In the genomic region with DNA sequence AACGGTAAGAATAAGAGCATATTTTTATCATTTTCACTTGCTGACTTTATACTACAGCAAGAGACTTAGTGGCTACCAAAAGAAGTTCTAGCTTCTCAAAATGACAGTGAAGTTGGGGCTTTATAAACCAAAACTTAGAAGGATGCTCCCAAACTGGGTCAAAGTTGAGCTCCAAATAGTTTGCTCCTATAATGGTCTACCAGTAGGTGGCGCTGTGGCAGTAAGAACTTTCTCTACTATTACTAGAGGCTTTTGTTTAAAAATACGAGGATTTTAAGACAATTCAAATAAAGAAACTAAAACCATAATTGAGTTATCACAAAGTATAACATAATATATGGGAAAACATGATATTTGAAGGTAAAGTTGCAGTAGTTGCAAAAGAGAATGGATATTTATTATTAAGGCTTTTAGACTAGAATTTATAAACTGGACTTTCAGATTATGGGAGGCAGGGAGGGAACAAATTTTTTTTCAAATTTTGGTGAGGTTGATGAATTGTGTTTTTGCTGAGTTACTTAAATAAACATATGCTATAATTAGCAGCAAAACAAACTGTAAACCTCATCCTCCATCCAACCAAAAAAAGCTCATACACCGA, we compare ENCODE assay signal across 8 cellular contexts.
DNase-seq lines count a peak whose midpoint lies in the region; ATAC-seq and TF ChIP-seq lines count a peak whose summit lies in the region.

No MANE protein-coding gene starts in this region.

- no peak overlapping the region for H3K4me3 ChIP-seq in MM.1S (ENCODE audit: low read length)

- no peak for ATAC-seq in GM19455 (IDR thresholded peaks at IDR 0.05; ENCODE audit: unreplicated experiment)

- H3K4me2 ChIP-seq in MM.1S (ENCODE audit: low read depth, low read length), result no peak overlapping the region

- H4K20me1 ChIP-seq in MM.1S (ENCODE audit: insufficient read depth, low read length), result no peaks in the 10 kb centered on the region

- no peak overlapping the region for H2AFZ ChIP-seq in MM.1S (ENCODE audit: low read length)

- H3K4me1 ChIP-seq in MM.1S (ENCODE audit: low read length), result no peaks in the 10 kb centered on the region

- peak; percentile 60 for DNase-seq in EL
- DNase-seq in MM.1S, result peak; percentile 48
- peak; percentile 69 for DNase-seq in T-helper 9 cell
- peak; percentile 70 for DNase-seq in astrocyte of the hippocampus (ENCODE audit: low read depth, low spot score)
- DNase-seq in hippocampal formation (lab: John Stamatoyannopoulos, UW), result peak; percentile 51 to 83
- DNase-seq in stimulated activated CD4-positive, alpha-beta T cell treated with anti-CD3 and anti-CD28 coated beads, Interleukin-15, amount 100 ng/mL, for 24 hours, result peak; percentile 77
- DNase-seq in occipital lobe (lab: John Stamatoyannopoulos, UW), result no peak

- H3K9ac ChIP-seq in MM.1S (ENCODE audit: low read length), result no peak overlapping the region

- H3F3A ChIP-seq in MM.1S (ENCODE audit: insufficient read depth, low read length), result no peaks in the 10 kb centered on the region

- H3K36me3 ChIP-seq in MM.1S (replicated peaks; ENCODE audit: insufficient read depth, low read length), result no peaks in the 10 kb centered on the region

- H3K9me3 ChIP-seq in MM.1S (replicated peaks; ENCODE audit: insufficient read depth, low read length), result no peaks in the 10 kb centered on the region

- H3K9me2 ChIP-seq in MM.1S (replicated peaks; ENCODE audit: insufficient read depth, low read length), result no peaks in the 10 kb centered on the region

- TF ChIP-seq CTCF in MM.1S (IDR thresholded peaks at IDR 0.05; ENCODE audit: low read length), result peak; percentile 64

- no peak overlapping the region for H3K27ac ChIP-seq in MM.1S (ENCODE audit: low read length)

- no peaks in the 10 kb centered on the region for H3K79me2 ChIP-seq in MM.1S (ENCODE audit: low read length)

- no peaks in the 10 kb centered on the region for H3K27me3 ChIP-seq in MM.1S (replicated peaks; ENCODE audit: insufficient read depth, low read length)
